In the genomic region with DNA sequence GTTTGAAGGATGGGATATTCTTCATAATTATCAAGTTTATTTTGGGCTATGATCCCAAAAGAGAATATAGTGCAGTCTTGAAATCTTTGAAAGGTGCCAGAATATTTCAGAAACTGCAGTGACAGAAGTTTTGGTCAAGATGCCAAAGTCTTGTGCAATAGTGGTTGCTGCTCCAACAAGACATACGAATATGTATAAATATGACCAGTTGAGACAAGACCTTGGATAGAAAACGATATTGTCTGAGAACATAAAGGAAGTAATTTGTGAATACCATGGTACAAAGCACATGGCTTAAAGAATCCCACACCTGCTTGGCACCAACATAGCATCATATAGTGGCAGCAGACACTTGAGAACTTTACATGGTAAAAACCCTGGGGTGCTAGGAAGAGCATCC, we compare ENCODE assay signal across 25 cellular contexts. TPM values are rescaled to one million over a fixed set of nuclear protein-coding genes. Genes with fewer than 3 reads are reported as not detected.
A peak's percentile ranks its signal among the peaks of the same experiment; 100 is the strongest.
DNase-seq lines count a peak whose midpoint lies in the region; ATAC-seq and TF ChIP-seq lines count a peak whose summit lies in the region.
"Had no signal": no experiment of that assay in that cellular context is flagged by ENCODE, and none has a peak within 500 bp of the region (broad histone marks: within the 10 kb centered on the region; RNA-seq: fewer than 3 reads in every experiment).

No MANE protein-coding gene starts in this region.

- intact Hi-C loops in prostate gland (cut with DNase I) = loop anchor here (10.0 kb wide), 1 partner anchor 80 kb away; no protein-coding TSS in a partner anchor
- intact Hi-C loops in vagina (cut with DNase I) = no loop called here

- H3K9me3 ChIP-seq in RWPE2 (ENCODE audit: severe bottlenecking) = no peaks in the 10 kb centered on the region
- H3K9me3 ChIP-seq in prostate gland = no peaks in the 10 kb centered on the region
- H3K9me3 ChIP-seq in vagina = no peaks in the 10 kb centered on the region
- H3K9me3 ChIP-seq: body of pancreas, tibial nerve had no signal

- peak; percentile 51; the same call in 1 of the 3 replicates for ATAC-seq in RWPE2 (ENCODE audit: low read depth)
- ATAC-seq: activated CD4-positive, alpha-beta T cell treated with anti-CD3 and anti-CD28 coated beads for 36 hours; activated CD8-positive, alpha-beta memory T cell treated with anti-CD3 and anti-CD28 coated beads, Interleukin-2, amount 10 ng/mL, durations not matched to agents 7 days and 5 days; activated T-helper 17 cell treated with anti-CD3 and anti-CD28 coated beads, Interleukin-2, amount 50 U/mL, for 72 hours; body of pancreas; natural killer cell treated with Interleukin-12 subunit alpha and Interleukin-12 subunit beta and Interleukin-15 and Interleukin-18, amount 100 ng/mL, for 72 hours had no signal

- H3K4me3 ChIP-seq in RWPE2 (ENCODE audit: severe bottlenecking) = no peak overlapping the region
- no peak overlapping the region for H3K4me3 ChIP-seq in prostate gland
- H3K4me3 ChIP-seq in vagina = no peak overlapping the region
- H3K4me3 ChIP-seq: body of pancreas, coronary artery, skin epidermis, tibial nerve had no signal

- TF ChIP-seq CTCF in RWPE2 (IDR thresholded peaks at IDR 0.05; ENCODE audit: poor library complexity, severe bottlenecking) = no peak
- no peak for TF ChIP-seq CTCF in prostate gland (IDR thresholded peaks at IDR 0.05)
- TF ChIP-seq CTCF in vagina (IDR thresholded peaks at IDR 0.05) = no peak
- no peak for TF ChIP-seq CTCF in GM10248 (IDR thresholded peaks at IDR 0.05; ENCODE audit: control extremely low read depth, extremely low read depth, low read depth, missing control alignments)

- H3K36me3 ChIP-seq in RWPE2 (ENCODE audit: low read depth) (no peaks in the 10 kb centered on the region), prostate gland (no peaks in the 10 kb centered on the region), vagina (no peaks in the 10 kb centered on the region)
- H3K36me3 ChIP-seq: tibial nerve had no signal

- DNase-seq in GM04504 (ENCODE audit: low read depth) = peak; percentile 11
- DNase-seq in RWPE2 (ENCODE audit: low spot score) = no peak
- DNase-seq in fibroblast of gingiva (ENCODE audit: low read depth) = peak; percentile 71
- peak; percentile 55 for DNase-seq in prostate gland (ENCODE audit: low spot score)
- DNase-seq in vagina (ENCODE audit: extremely low spot score in 2 of 2) = no peak
- no peak for DNase-seq in stimulated activated naive CD4-positive, alpha-beta T cell (lab: John Stamatoyannopoulos, UW)
- DNase-seq in NCI-H2107 (lab: John Stamatoyannopoulos, UW) = no peak
- DNase-seq in GM10248 (ENCODE audit: extremely low spot score) = no peak
- DNase-seq: activated CD4-positive, alpha-beta T cell treated with anti-CD3 and anti-CD28 coated beads for 36 hours; activated CD8-positive, alpha-beta memory T cell treated with anti-CD3 and anti-CD28 coated beads, Interleukin-2, amount 10 ng/mL, durations not matched to agents 7 days and 5 days; activated naive CD8-positive, alpha-beta T cell treated with anti-CD3 and anti-CD28 coated beads for 36 hours; CD4-positive, alpha-beta memory T cell; Karpas-422; NCI-H1417; NCI-H510A treated with DMSO at 0.1 percent for 48 hours; SW 1271 had no signal

- 6% methylated on average over 2 of the region's 2 CpGs for WGBS in prostate gland

- H3K4me1 ChIP-seq in RWPE2 (ENCODE audit: insufficient read depth, poor library complexity, severe bottlenecking) (peaks cover 9% of the 10 kb centered on the region), prostate gland (replicated peaks) (no peaks in the 10 kb centered on the region), vagina (peaks cover 12% of the 10 kb centered on the region)
- H3K4me1 ChIP-seq: body of pancreas, parathyroid adenoma, tibial nerve had no signal

- no peak for TF ChIP-seq POLR2A in prostate gland (IDR thresholded peaks at IDR 0.05)
- TF ChIP-seq POLR2A in vagina (IDR thresholded peaks at IDR 0.05) = no peak

- POLR2A ChIA-PET in GM10248 (lab: Yijun Ruan, JAX) = no interaction called here

- no peaks in the 10 kb centered on the region for H3K27me3 ChIP-seq in RWPE2 (ENCODE audit: insufficient read depth, poor library complexity, severe bottlenecking)
- no peaks in the 10 kb centered on the region for H3K27me3 ChIP-seq in prostate gland (replicated peaks; ENCODE audit: insufficient read depth)
- no peaks in the 10 kb centered on the region for H3K27me3 ChIP-seq in vagina
- H3K27me3 ChIP-seq: body of pancreas, tibial nerve had no signal

- CTCF ChIA-PET in GM10248 (lab: Yijun Ruan, JAX) = interaction anchor here (2.6 kb wide), 1 partner anchor 11 kb away, joined by 9 read pairs; no protein-coding TSS in a partner anchor

- H3K27ac ChIP-seq in RWPE2 (ENCODE audit: poor library complexity, severe bottlenecking) (no peak overlapping the region), prostate gland (peak overlapping the region; percentile 28 to 51), vagina (no peak overlapping the region)
- H3K27ac ChIP-seq: body of pancreas, coronary artery, parathyroid adenoma, skin epidermis, tibial nerve had no signal

RNA-seq across cellular contexts. Expression of a gene that starts 48.6 kb away (rescaled TPM):
- total RNA-seq in prostate gland (not detected), vagina (not detected)
- total RNA-seq: activated CD4-positive, alpha-beta T cell treated with anti-CD3 and anti-CD28 coated beads for 36 hours; activated CD8-positive, alpha-beta memory T cell treated with anti-CD3 and anti-CD28 coated beads, Interleukin-2, amount 10 ng/mL, durations not matched to agents 7 days and 5 days; activated naive CD8-positive, alpha-beta T cell treated with anti-CD3 and anti-CD28 coated beads for 36 hours; activated T-helper 17 cell treated with anti-CD3 and anti-CD28 coated beads, Interleukin-2, amount 50 U/mL, for 72 hours; body of pancreas; CD4-positive, alpha-beta memory T cell; H1; mesothelial cell of epicardium; natural killer cell treated with Interleukin-12 subunit alpha and Interleukin-12 subunit beta and Interleukin-15 and Interleukin-18, amount 100 ng/mL, for 72 hours; tibial nerve had no signal

Comparison
In these comparisons a context has a peak if more than half of its experiments do, and no peak if none do; other contexts are left out.
1. DNase-seq: peak in GM04504 (single experiment), fibroblast of gingiva (single experiment) and prostate gland (single experiment); none in RWPE2 (single experiment), vagina (0 of 2), stimulated activated naive CD4-positive, alpha-beta T cell (0 of 6), NCI-H2107 (single experiment) and GM10248 (single experiment).
2. H3K27ac ChIP-seq: peak in prostate gland (2 of 2); none in RWPE2 (single experiment) and vagina (single experiment).